Comparison of ENCODE assay signal across 25 cellular contexts in genomic region chr9:117091529-117091928, GRCh38.
DNase-seq lines count a peak whose midpoint lies in the region; ATAC-seq and FAIRE-seq lines count a peak whose summit lies in the region.
"Had no signal": no experiment of that assay in that cellular context is flagged by ENCODE, and none has a peak within 500 bp of the region (broad histone marks: within the 10 kb centered on the region; RNA-seq: fewer than 3 reads in every experiment).

No MANE protein-coding gene starts in this region.

- no peaks in the 10 kb centered on the region for H3K4me1 Mint-ChIP-seq in activated CD4-positive, alpha-beta memory T cell treated with anti-CD3 and anti-CD28 coated beads, Interleukin-2, amount 10 ng/mL, durations not matched to agents 7 days and 5 days
- H3K4me1 Mint-ChIP-seq: IgD-negative memory B cell had no signal

- no peak overlapping the region for H3K4me3 Mint-ChIP-seq in activated CD4-positive, alpha-beta memory T cell treated with anti-CD3 and anti-CD28 coated beads, Interleukin-2, amount 10 ng/mL, durations not matched to agents 7 days and 5 days
- H3K4me3 Mint-ChIP-seq: CD8-positive, alpha-beta T cell had no signal

- H3K27ac ChIP-seq in iPS-18a (ENCODE audit: low read length), result peak overlapping the region; percentile 65
- H3K27ac ChIP-seq: 22Rv1; BLaER1 treated with 17β-estradiol and CSF1 and Interleukin-3, amounts not matched to agents 10 nM and 100 nM had no signal

- H3K36me3 Mint-ChIP-seq in activated CD4-positive, alpha-beta memory T cell treated with anti-CD3 and anti-CD28 coated beads, Interleukin-2, amount 10 ng/mL, durations not matched to agents 7 days and 5 days (ENCODE audit: low read depth), result no peaks in the 10 kb centered on the region
- H3K36me3 Mint-ChIP-seq: CD8-positive, alpha-beta T cell; IgD-negative memory B cell had no signal

- no peak overlapping the region for H3K9ac ChIP-seq in iPS-18a (ENCODE audit: low read length)
- H3K9ac ChIP-seq: BLaER1 treated with 17β-estradiol and CSF1 and Interleukin-3, amounts not matched to agents 10 nM and 100 nM had no signal

- no peaks in the 10 kb centered on the region for H3K27me3 ChIP-seq in iPS-18a (ENCODE audit: control insufficient read depth, insufficient read depth, low read length)
- H3K27me3 ChIP-seq: BLaER1 treated with 17β-estradiol and CSF1 and Interleukin-3, amounts not matched to agents 10 nM and 100 nM had no signal

- no peak overlapping the region for H3K27ac Mint-ChIP-seq in activated CD4-positive, alpha-beta memory T cell treated with anti-CD3 and anti-CD28 coated beads, Interleukin-2, amount 10 ng/mL, durations not matched to agents 7 days and 5 days
- H3K27ac Mint-ChIP-seq: CD8-positive, alpha-beta T cell; IgD-negative memory B cell had no signal

- ATAC-seq in HG02798 (IDR thresholded peaks at IDR 0.05; ENCODE audit: poor library complexity, unreplicated experiment) (no peak), GM21619 (IDR thresholded peaks at IDR 0.05; ENCODE audit: unreplicated experiment) (no peak)
- ATAC-seq: CD8-positive, alpha-beta T cell; SK-N-SH treated with all-trans-retinoic acid at 6 μM for 48 hours had no signal

- CTCF ChIA-PET in activated CD4-positive, alpha-beta memory T cell treated with anti-CD3 and anti-CD28 coated beads, Interleukin-2, amount 10 ng/mL, durations not matched to agents 7 days and 5 days (lab: Charles Lee), result no interaction called here

- peak; percentile 44 for DNase-seq in NCI-H2107 treated with DMSO at 0.1 percent for 48 hours (lab: John Stamatoyannopoulos, UW; ENCODE audit: unreplicated experiment)
- no peak for DNase-seq in NCI-H2107 (lab: John Stamatoyannopoulos, UW)
- DNase-seq in NCI-H69 (lab: John Stamatoyannopoulos, UW), result peak; percentile 63
- DNase-seq in RCC 7860 (ENCODE audit: low spot score), result no peak
- no peak for DNase-seq in activated CD4-positive, alpha-beta memory T cell treated with anti-CD3 and anti-CD28 coated beads, Interleukin-2, amount 10 ng/mL, durations not matched to agents 7 days and 5 days
- DNase-seq: CD8-positive, alpha-beta T cell; DMS153; MV-4-11; NCI-H1105 treated with DMSO at 0.1 percent for 48 hours; NCI-H2029 treated with DMSO at 0.1 percent for 48 hours; NCI-H2227 treated with DMSO at 0.1 percent for 48 hours; NCI-H510A; NCI-H748 treated with DMSO at 0.1 percent for 48 hours; NK-92 treated with Interleukin-12 subunit alpha and Interleukin-12 subunit beta, amount 100 ng/mL, for 24 hours had no signal

- H3K9me3 ChIP-seq in iPS-18a (ENCODE audit: control insufficient read depth, low read depth, low read length), result no peaks in the 10 kb centered on the region
- H3K9me3 ChIP-seq: BLaER1 treated with 17β-estradiol and CSF1 and Interleukin-3, amounts not matched to agents 10 nM and 100 nM; HAP-1 had no signal

- no peaks in the 10 kb centered on the region for H3K9me3 Mint-ChIP-seq in activated CD4-positive, alpha-beta memory T cell treated with anti-CD3 and anti-CD28 coated beads, Interleukin-2, amount 10 ng/mL, durations not matched to agents 7 days and 5 days
- H3K9me3 Mint-ChIP-seq: CD8-positive, alpha-beta T cell had no signal

- no peaks in the 10 kb centered on the region for H3K36me3 ChIP-seq in iPS-18a (ENCODE audit: control insufficient read depth, low read depth, low read length)
- H3K36me3 ChIP-seq: HAP-1 had no signal

- H3K4me3 ChIP-seq in iPS-18a (ENCODE audit: low read length), result peak overlapping the region; percentile 10
- H3K4me3 ChIP-seq: BLaER1 treated with 17β-estradiol and CSF1 and Interleukin-3, amounts not matched to agents 10 nM and 100 nM; HAP-1 had no signal

- no peaks in the 10 kb centered on the region for H3K27me3 Mint-ChIP-seq in activated CD4-positive, alpha-beta memory T cell treated with anti-CD3 and anti-CD28 coated beads, Interleukin-2, amount 10 ng/mL, durations not matched to agents 7 days and 5 days

- FAIRE-seq in RCC 7860 (lab: Jason Lieb, UNC), result no peak
- FAIRE-seq: G401.6, GM18507, GM19239 had no signal

- POLR2A ChIA-PET in activated CD4-positive, alpha-beta memory T cell treated with anti-CD3 and anti-CD28 coated beads, Interleukin-2, amount 10 ng/mL, durations not matched to agents 7 days and 5 days (lab: Charles Lee), result no interaction called here

- H3K4me1 ChIP-seq in iPS-18a (ENCODE audit: control insufficient read depth, low read depth, low read length), result peaks cover 36% of the 10 kb centered on the region
- H3K4me1 ChIP-seq: BLaER1 treated with 17β-estradiol and CSF1 and Interleukin-3, amounts not matched to agents 10 nM and 100 nM; HAP-1 had no signal

Comparison
In these comparisons a context has a peak if more than half of its experiments do, and no peak if none do; other contexts are left out.
1. DNase-seq: peak in NCI-H2107 treated with DMSO at 0.1 percent for 48 hours (single experiment) and NCI-H69 (single experiment); none in NCI-H2107 (single experiment), RCC 7860 (single experiment) and activated CD4-positive, alpha-beta memory T cell treated with anti-CD3 and anti-CD28 coated beads, Interleukin-2, amount 10 ng/mL, durations not matched to agents 7 days and 5 days (single experiment).